ENCODE assay signal across 8 cellular contexts in the genomic region with DNA sequence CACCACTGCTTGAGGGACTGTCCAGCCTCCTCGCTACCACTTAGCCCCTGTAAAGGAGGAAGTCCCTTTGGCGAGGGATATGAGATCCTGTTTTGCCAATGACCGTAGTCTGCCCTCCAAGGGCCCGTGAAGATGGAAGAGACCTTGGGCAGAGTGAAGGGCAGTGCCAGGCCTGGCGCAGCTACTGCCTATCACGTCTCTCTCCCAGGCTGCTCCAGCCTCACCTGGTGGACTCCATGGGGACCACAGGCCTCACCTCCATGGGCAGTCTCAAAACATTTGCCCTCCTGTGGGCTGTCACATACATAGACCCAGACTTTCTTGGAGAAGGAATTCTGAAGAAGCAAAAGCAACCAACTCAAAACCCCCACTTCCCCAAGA. TPM values are rescaled to one million over a fixed set of nuclear protein-coding genes. Genes with fewer than 3 reads are reported as not detected.
DNase-seq lines count a peak whose midpoint lies in the region; ATAC-seq and TF ChIP-seq lines count a peak whose summit lies in the region.
"Not testable (repeated sequence)": the region's sequence is repeated elsewhere in the genome, so short reads cannot be mapped to it uniquely, and the experiment has no call there.

No MANE protein-coding gene starts in this region.

- not testable (repeated sequence) for TF ChIP-seq RAD21 in HCT116 (IDR thresholded peaks at IDR 0.05; ENCODE audit: low read depth)

- not testable (repeated sequence) for H3K36me3 ChIP-seq in HCT116 (ENCODE audit: control insufficient read depth in 1 of 2, insufficient read depth in 2 of 2, low read length in 2 of 2); mammary epithelial cell (ENCODE audit: insufficient read depth, low read length); parathyroid adenoma (ENCODE audit: control insufficient read depth, insufficient read depth, low read length); urinary bladder (ENCODE audit: insufficient read depth)

- not testable (repeated sequence) for H3K27me3 ChIP-seq in HCT116 (ENCODE audit: insufficient read depth, low read length); mammary epithelial cell (ENCODE audit: insufficient read depth, low read length); parathyroid adenoma (ENCODE audit: control insufficient read depth, insufficient read depth, low read length)

- H3K4me3 Mint-ChIP-seq in WTC11 (peak overlapping the region; percentile 63), immature natural killer cell (peak overlapping the region; percentile 84 to 89 (median 87))

- H3K9me3 ChIP-seq in HCT116 (ENCODE audit: control insufficient read depth in 1 of 2, insufficient read depth in 1 of 2, low read depth in 1 of 2, low read length in 2 of 2); mammary epithelial cell (replicated peaks; ENCODE audit: insufficient read depth, low read length); parathyroid adenoma (ENCODE audit: control insufficient read depth, low read length): not testable (repeated sequence)

- not testable (repeated sequence) for H3K9me2 ChIP-seq in HCT116 (ENCODE audit: insufficient read depth)

- H3K4me1 Mint-ChIP-seq in WTC11 (peaks cover 13% of the 10 kb centered on the region), immature natural killer cell (peaks cover 20 to 33% of the 10 kb centered on the region in 2 donors)

- peak overlapping the region; percentile 80 for H3K9ac ChIP-seq in HCT116 (ENCODE audit: low read length)
- H3K9ac ChIP-seq in mammary epithelial cell (ENCODE audit: insufficient read depth, low read length); parathyroid adenoma: not testable (repeated sequence)

- intact Hi-C loops in HCT116 (cut with micrococcal nuclease), result loop anchor here (5.0 to 10.0 kb wide), 3 partner anchors 49 to 307 kb away; partner anchors contain the start of genes DHRS1, NOP9 and PCK2
- intact Hi-C loops in mammary epithelial cell (cut with micrococcal nuclease), result loop anchor here (5.0 kb wide), 1 partner anchor 44 kb away; no protein-coding TSS in a partner anchor

- H3K27me3 Mint-ChIP-seq in WTC11 (ENCODE audit: low read depth); immature natural killer cell (ENCODE audit: low read depth in 3 of 3): not testable (repeated sequence)

- not testable (repeated sequence) for DNase-seq in HCT116 (ENCODE audit: low read depth, low spot score); WTC11 (ENCODE audit: low spot score); mammary epithelial cell; immature natural killer cell

- H3K79me2 ChIP-seq in HCT116 (ENCODE audit: insufficient read depth, low read length); mammary epithelial cell (ENCODE audit: insufficient read depth, low read length); parathyroid adenoma: not testable (repeated sequence)

- H3K4me1 ChIP-seq in HCT116 (ENCODE audit: control insufficient read depth in 1 of 2, insufficient read depth in 2 of 2, low read length in 2 of 2), result peaks cover 3 to 19% of the 10 kb centered on the region in 2 experiments; a peak in 3 of 4 replicates
- peaks cover 10% of the 10 kb centered on the region for H3K4me1 ChIP-seq in mammary epithelial cell (ENCODE audit: insufficient read depth, low read length)
- H3K4me1 ChIP-seq in parathyroid adenoma; urinary bladder (ENCODE audit: insufficient read depth): not testable (repeated sequence)

- H3K36me3 Mint-ChIP-seq in WTC11, immature natural killer cell: not testable (repeated sequence)

- H2AFZ ChIP-seq in HCT116 (ENCODE audit: low read depth, low read length, poor library complexity, severe bottlenecking), result not testable (repeated sequence)
- H2AFZ ChIP-seq in mammary epithelial cell (ENCODE audit: low read depth, low read length), result peak overlapping the region; percentile 99
- H2AFZ ChIP-seq in parathyroid adenoma, result peak overlapping the region; percentile 93

- WGBS in mammary epithelial cell (ENCODE audit: low coverage, missing lambda C conversion rate), result 34% methylated on average over 4 of the region's 6 CpGs
- 73% methylated on average over 6 of the region's 6 CpGs for WGBS in urinary bladder

- H3K27ac ChIP-seq in HCT116 (ENCODE audit: low read depth, low read length); mammary epithelial cell (ENCODE audit: insufficient read depth, low read depth, low read length): not testable (repeated sequence)
- H3K27ac ChIP-seq in parathyroid adenoma, result peak overlapping the region; percentile 93
- H3K27ac ChIP-seq in urinary bladder (ENCODE audit: low read depth), result peak overlapping the region; percentile 54

- TF ChIP-seq CTCF in HCT116 (IDR thresholded peaks at IDR 0.05 in 2 of 3, conservative IDR thresholded peaks at IDR 0.05 in 1 of 3; ENCODE audit: borderline replicate concordance in 1 of 3, insufficient read depth in 1 of 3, low read depth in 2 of 3, low read length in 2 of 3); WTC11 (IDR thresholded peaks at IDR 0.05); mammary epithelial cell (conservative IDR thresholded peaks at IDR 0.05 in 1 of 2, IDR thresholded peaks at IDR 0.05 in 1 of 2; ENCODE audit: extremely low read depth in 1 of 2, insufficient read depth in 1 of 2, low read depth in 1 of 2, low read length in 2 of 2); parathyroid adenoma (IDR thresholded peaks at IDR 0.05): not testable (repeated sequence)

- TF ChIP-seq POLR2A in HCT116 (IDR thresholded peaks at IDR 0.05; ENCODE audit: borderline replicate concordance, extremely low read depth, insufficient read depth, insufficient read length), result not testable (repeated sequence)

- dilution Hi-C loops in mammary epithelial cell (cut with HindIII; ENCODE audit: low sequenced_read_pairs), result not testable (repeated sequence)

- peak overlapping the region; percentile 59 to 74 for H3K4me3 ChIP-seq in HCT116 (replicated peaks in 1 of 2; ENCODE audit: low read depth in 1 of 2, low read length in 2 of 2)
- H3K4me3 ChIP-seq in mammary epithelial cell (replicated peaks in 1 of 3; ENCODE audit: insufficient read depth in 1 of 3, low read depth in 2 of 3, low read length in 3 of 3), result peak overlapping the region in 1 of 3 experiments; percentile 39
- not testable (repeated sequence) for H3K4me3 ChIP-seq in parathyroid adenoma (ENCODE audit: low read depth, low read length); urinary bladder (ENCODE audit: low read depth, low read length)

- H4K20me1 ChIP-seq in HCT116 (ENCODE audit: insufficient read depth); mammary epithelial cell (ENCODE audit: insufficient read depth, low read length): not testable (repeated sequence)

- RAD21 ChIA-PET in HCT116 (lab: Charles Lee; ENCODE audit: low non-redundant PET in 1 of 2, low total read pairs in 2 of 2, uncharacterized antibody in 2 of 2, unreplicated experiment in 2 of 2), result not testable (repeated sequence)

- H3K9me3 Mint-ChIP-seq in WTC11, immature natural killer cell: not testable (repeated sequence)

- ATAC-seq in GM18858 (IDR thresholded peaks at IDR 0.05; ENCODE audit: unreplicated experiment) (peak; percentile 4), HCT116 (peak; percentile 75), HG03520 (IDR thresholded peaks at IDR 0.05; ENCODE audit: unreplicated experiment) (peak; percentile 3), WTC11 (peak; percentile 78)

- in situ Hi-C loops in mammary epithelial cell (cut with MboI; ENCODE audit: low sequenced_read_pairs in 2 of 2), result not testable (repeated sequence)

- BruUV-seq in HCT116 (replicated peaks; lab: Mats Ljungman, UMichigan); mammary epithelial cell (replicated peaks; lab: Mats Ljungman, UMichigan): not testable (repeated sequence)

- H3K27ac Mint-ChIP-seq in WTC11, result not testable (repeated sequence)
- H3K27ac Mint-ChIP-seq in immature natural killer cell, result peak overlapping the region in 5 of 6 donors; percentile 68 to 90 (median 79)

- H3K4me2 ChIP-seq in HCT116 (ENCODE audit: low read length) (peak overlapping the region; percentile 98), mammary epithelial cell (ENCODE audit: insufficient read depth, low read depth, low read length) (peak overlapping the region; percentile 93), parathyroid adenoma (ENCODE audit: low read length) (peak overlapping the region; percentile 60)

- CTCF ChIA-PET in HCT116 (lab: Charles Lee), result interaction anchor here (0.9 kb wide), 1 partner anchor 120 kb away, joined by 5 read pairs; no protein-coding TSS in a partner anchor
- CTCF ChIA-PET in WTC11 (lab: Charles Lee), result interaction anchor here (0.8 to 2.5 kb wide), 8 partner anchors 11 to 356 kb away, joined by 3 to 8 read pairs (median 4); partner anchors contain the start of genes CARMIL3, DCAF11 and NRL
- CTCF ChIA-PET in mammary epithelial cell (lab: Charles Lee; ENCODE audit: low non-redundant PET), result not testable (repeated sequence)

- POLR2A ChIA-PET in HCT116 (lab: Charles Lee), result interaction anchor here (1.1 kb wide), 2 partner anchors 17 to 106 kb away, joined by 4 to 5 read pairs; partner anchors contain the start of gene PCK2
- POLR2A ChIA-PET in WTC11 (lab: Charles Lee), result not testable (repeated sequence)

RNA-seq across cellular contexts. Expression of gene DHRS4L2, which starts 0.5 kb away (rescaled TPM):
- 18.6 TPM for total RNA-seq in HCT116 (2021; ENCODE audit: unreplicated experiment)
- polyA plus RNA-seq in HCT116 (2012), result 16.5 and 23.1 TPM in 2 replicates
- 8.7 to 10.2 TPM (median 9.7 TPM) in 3 replicates for total RNA-seq in WTC11 (2021)
- 10 to 100 TPM in 1 of 2 donors, 1 to 10 TPM in 1; 9.3 to 25.0 TPM for total RNA-seq in mammary epithelial cell
- polyA plus RNA-seq in mammary epithelial cell, result 15.7 TPM
- 40.3 TPM for polyA minus RNA-seq in mammary epithelial cell
- 10 to 100 TPM; 14.7 to 22.1 (median 15.8) TPM for polyA plus RNA-seq in immature natural killer cell
- 9.7 TPM for total RNA-seq in urinary bladder
- 30.7 TPM for polyA plus RNA-seq in urinary bladder

RNA-seq across cellular contexts. Expression of gene DHRS4, which starts 34.6 kb away (rescaled TPM):
- total RNA-seq in HCT116 (2021; ENCODE audit: unreplicated experiment), result 21.8 TPM
- 24.3 and 26.2 TPM in 2 replicates for polyA plus RNA-seq in HCT116 (2012)
- total RNA-seq in WTC11 (2021), result 14.5 to 14.9 TPM (median 14.8 TPM) in 3 replicates
- 10 to 100 TPM; 25.0 to 30.9 TPM for total RNA-seq in mammary epithelial cell
- polyA plus RNA-seq in mammary epithelial cell, result 33.2 TPM
- 19.2 TPM for polyA minus RNA-seq in mammary epithelial cell
- 10 to 100 TPM; 26.2 to 33.8 (median 31.0) TPM for polyA plus RNA-seq in immature natural killer cell
- total RNA-seq in urinary bladder, result 25.9 TPM
- 53.1 TPM for polyA plus RNA-seq in urinary bladder

Comparison
In these comparisons a context has a peak if more than half of its experiments do, and no peak if none do; other contexts are left out.
1. ATAC-seq: peak in every context shown above with its lines; median percentile 78 in WTC11; 75 in HCT116; 4 in GM18858; 3 in HG03520.